ENCODE assay signal across 8 cellular contexts in genomic region chr22:35930933-35931332, GRCh38.
DNase-seq lines count a peak whose midpoint lies in the region; ATAC-seq, FAIRE-seq and TF ChIP-seq lines count a peak whose summit lies in the region.

No MANE protein-coding gene starts in this region.

- H3K4me1 ChIP-seq in small intestine (ENCODE audit: control insufficient read depth in 2 of 2, insufficient read depth in 1 of 2, low read depth in 1 of 2, low read length in 1 of 2) = no peaks in the 10 kb centered on the region

- no peaks in the 10 kb centered on the region for H3K9me3 ChIP-seq in small intestine (ENCODE audit: control insufficient read depth, low read depth)

- DNase-seq in G401 (ENCODE audit: low spot score) = peak; percentile 67
- DNase-seq in glomerular endothelial cell (ENCODE audit: extremely low read depth, low read depth, low spot score) = peak; percentile 57
- peak; percentile 70 for DNase-seq in small intestine

- H3K36me3 ChIP-seq in small intestine (ENCODE audit: control insufficient read depth in 2 of 2, insufficient read depth in 2 of 2, low read length in 2 of 2) = no peaks in the 10 kb centered on the region

- peak; percentile 76 for TF ChIP-seq CTCF in LNCAP (IDR thresholded peaks at IDR 0.05)

- no peak overlapping the region for H3K4me3 ChIP-seq in small intestine (ENCODE audit: low read depth in 1 of 2, low read length in 2 of 2)

- in situ Hi-C loops in G401 (cut with HindIII; ENCODE audit: low sequenced_read_pairs) = no loop called here

- no peaks in the 10 kb centered on the region for H3K27me3 ChIP-seq in small intestine (ENCODE audit: control insufficient read depth in 2 of 2, insufficient read depth in 2 of 2, low read length in 2 of 2)

- no peak overlapping the region for H3K27ac ChIP-seq in small intestine (ENCODE audit: low read depth in 1 of 2, low read length in 1 of 2)

- FAIRE-seq in TTC549 (lab: Jason Lieb, UNC) (peak; percentile 84), small intestine (lab: Jason Lieb, UNC) (no peak)

- ATAC-seq in HG03442 (IDR thresholded peaks at IDR 0.05; ENCODE audit: unreplicated experiment) = no peak
- no peak for ATAC-seq in HG03342 (IDR thresholded peaks at IDR 0.05; ENCODE audit: unreplicated experiment)
- no peak for ATAC-seq in HG02852 (IDR thresholded peaks at IDR 0.05; ENCODE audit: unreplicated experiment)
